9 cellular contexts compared by ENCODE assay signal in the genomic region with DNA sequence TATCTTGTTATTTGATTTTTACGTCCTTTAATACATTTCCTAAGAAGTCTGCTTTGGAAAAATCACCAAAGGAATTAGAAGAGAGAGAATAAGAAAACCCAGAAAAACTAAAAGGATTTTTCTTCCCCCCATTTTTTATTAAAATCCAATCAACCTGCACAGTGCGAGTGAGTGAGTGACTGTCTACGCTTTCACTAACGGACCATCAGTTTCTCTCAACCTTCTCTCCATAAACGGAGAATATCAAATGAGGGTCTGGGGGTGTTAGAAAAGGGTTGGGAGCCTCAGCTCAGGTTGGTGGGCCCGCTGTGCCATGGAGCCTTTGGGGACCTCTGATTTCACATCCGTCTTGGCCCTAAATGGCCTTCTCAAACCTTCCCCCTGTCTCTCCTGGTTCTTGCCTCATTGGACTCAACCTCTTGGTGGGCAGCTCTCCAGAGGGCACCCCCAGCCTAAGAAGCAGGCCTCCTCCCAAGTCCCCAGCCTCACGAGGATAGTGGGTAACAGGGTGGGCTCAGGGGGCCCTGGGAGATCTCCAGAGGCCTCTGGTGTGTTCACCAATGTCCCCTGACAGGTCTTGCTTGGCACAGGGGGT. TPM values are rescaled to one million over a fixed set of nuclear protein-coding genes. Genes with fewer than 3 reads are reported as not detected.
DNase-seq lines count a peak whose midpoint lies in the region; ATAC-seq and TF ChIP-seq lines count a peak whose summit lies in the region.
"Had no signal": no experiment of that assay in that cellular context is flagged by ENCODE, and none has a peak within 500 bp of the region (broad histone marks: within the 10 kb centered on the region; RNA-seq: fewer than 3 reads in every experiment).

No MANE protein-coding gene starts in this region.

- H3K9me3 Mint-ChIP-seq in activated naive CD8-positive, alpha-beta T cell treated with anti-CD3 and anti-CD28 coated beads, Interleukin-2, amount 50 U/mL, for 24 hours, result no peaks in the 10 kb centered on the region
- H3K9me3 Mint-ChIP-seq in mesothelial cell of epicardium, result no peaks in the 10 kb centered on the region

- no peak for TF ChIP-seq POLR2A in vagina (IDR thresholded peaks at IDR 0.05)

- no peaks in the 10 kb centered on the region for H3K27me3 ChIP-seq in vagina

- TF ChIP-seq CTCF in mesothelial cell of epicardium (IDR thresholded peaks at IDR 0.05; ENCODE audit: unreplicated experiment) (no peak), vagina (IDR thresholded peaks at IDR 0.05) (no peak)

- no peaks in the 10 kb centered on the region for H3K4me1 Mint-ChIP-seq in activated naive CD8-positive, alpha-beta T cell treated with anti-CD3 and anti-CD28 coated beads, Interleukin-2, amount 50 U/mL, for 24 hours
- H3K4me1 Mint-ChIP-seq in mesothelial cell of epicardium, result peaks cover 2% of the 10 kb centered on the region

- H3K4me3 ChIP-seq in vagina, result peak overlapping the region; percentile 29 to 40
- H3K4me3 ChIP-seq: K562 had no signal

- H3K36me3 Mint-ChIP-seq in activated naive CD8-positive, alpha-beta T cell treated with anti-CD3 and anti-CD28 coated beads, Interleukin-2, amount 50 U/mL, for 24 hours (ENCODE audit: low read depth), result no peaks in the 10 kb centered on the region
- H3K36me3 Mint-ChIP-seq in mesothelial cell of epicardium, result no peaks in the 10 kb centered on the region

- H3K36me3 ChIP-seq in vagina, result peaks cover 0 to 4% of the 10 kb centered on the region in 2 donors

- H3K9me3 ChIP-seq in vagina, result no peaks in the 10 kb centered on the region

- peaks cover 33% of the 10 kb centered on the region for H3K27me3 Mint-ChIP-seq in activated naive CD8-positive, alpha-beta T cell treated with anti-CD3 and anti-CD28 coated beads, Interleukin-2, amount 50 U/mL, for 24 hours
- peaks cover 25% of the 10 kb centered on the region for H3K27me3 Mint-ChIP-seq in mesothelial cell of epicardium (ENCODE audit: low read depth)

- ATAC-seq in left ventricle myocardium superior (no peak), left lobe of liver (no peak)
- no peak for ATAC-seq in activated naive CD8-positive, alpha-beta T cell treated with anti-CD3 and anti-CD28 coated beads, Interleukin-2, amount 50 U/mL, for 24 hours
- ATAC-seq: K562 had no signal

- H3K4me3 Mint-ChIP-seq in activated naive CD8-positive, alpha-beta T cell treated with anti-CD3 and anti-CD28 coated beads, Interleukin-2, amount 50 U/mL, for 24 hours, result peak overlapping the region; percentile 45
- peak overlapping the region; percentile 64 for H3K4me3 Mint-ChIP-seq in mesothelial cell of epicardium

- peaks cover 15% of the 10 kb centered on the region for H3K4me1 ChIP-seq in vagina

- H3K27ac ChIP-seq in vagina, result no peak overlapping the region

- no peak overlapping the region for H3K27ac Mint-ChIP-seq in activated naive CD8-positive, alpha-beta T cell treated with anti-CD3 and anti-CD28 coated beads, Interleukin-2, amount 50 U/mL, for 24 hours
- H3K27ac Mint-ChIP-seq in mesothelial cell of epicardium, result no peak overlapping the region

- intact Hi-C loops in cardiac septum (cut with DNase I), result no loop called here
- intact Hi-C loops in left ventricle myocardium superior (cut with micrococcal nuclease), result no loop called here
- intact Hi-C loops in vagina (cut with DNase I), result loop anchor here (10.0 kb wide), 1 partner anchor 59 kb away; the partner anchor contains the start of gene WDR88

- DNase-seq in cardiac septum (ENCODE audit: low spot score), result peak; percentile 43
- DNase-seq in left ventricle myocardium superior, result no peak
- no peak for DNase-seq in activated naive CD8-positive, alpha-beta T cell treated with anti-CD3 and anti-CD28 coated beads, Interleukin-2, amount 50 U/mL, for 24 hours
- DNase-seq in mesothelial cell of epicardium (ENCODE audit: low spot score in 2 of 2, unreplicated experiment in 2 of 2), result no peak
- no peak for DNase-seq in vagina (ENCODE audit: extremely low spot score in 2 of 2)
- no peak for DNase-seq in NCI-H446 (lab: John Stamatoyannopoulos, UW)
- DNase-seq in DMS 273 (lab: John Stamatoyannopoulos, UW; ENCODE audit: unreplicated experiment), result no peak
- no peak for DNase-seq in left lobe of liver (ENCODE audit: low spot score)

RNA-seq across cellular contexts. Expression of gene LRP3, which starts 0.8 kb away (rescaled TPM):
- 22.4 TPM for total RNA-seq in cardiac septum
- total RNA-seq in left ventricle myocardium superior, result 19.5 TPM
- 28.3 to 34.1 TPM (median 29.5 TPM) in 3 replicates for total RNA-seq in mesothelial cell of epicardium
- 20.6 TPM for total RNA-seq in vagina
- total RNA-seq in left lobe of liver, result 45.7 TPM

RNA-seq across cellular contexts. Expression of gene SLC7A10, which starts 32.3 kb away (rescaled TPM):
- not detected for total RNA-seq in cardiac septum
- not detected for total RNA-seq in left ventricle myocardium superior
- total RNA-seq in mesothelial cell of epicardium, result 0.91 to 1.1 TPM (median 0.92 TPM) in 3 replicates
- 5.4 TPM for total RNA-seq in vagina
- total RNA-seq in left lobe of liver, result not detected
- total RNA-seq: K562 had no signal
